In genomic region chr18:44763327-44763726, GRCh38 we compare ENCODE assay signal across 27 cellular contexts.
"Had no signal": no experiment of that assay in that cellular context is flagged by ENCODE, and none has a peak within 500 bp of the region (broad histone marks: within the 10 kb centered on the region; RNA-seq: fewer than 3 reads in every experiment).

No MANE protein-coding gene starts in this region.

- H3K9me3 Mint-ChIP-seq: immature natural killer cell had no signal

- H3K4me1 ChIP-seq: testis had no signal

- H3K36me3 ChIP-seq: esophagus squamous epithelium, lower lobe of right lung, neutrophil, pancreas, right lobe of liver, tibial artery had no signal

- H3K27me3 ChIP-seq: esophagus squamous epithelium, pancreas, right lobe of liver, testis, tibial artery had no signal

- H3K4me3 Mint-ChIP-seq: immature natural killer cell; natural killer cell treated with Interleukin-12 subunit alpha and Interleukin-12 subunit beta and Interleukin-15 and Interleukin-18, amount 100 ng/mL, for 72 hours; neural crest cell; type B pancreatic cell had no signal

- H3K27ac ChIP-seq: coronary artery, esophagus squamous epithelium, lower lobe of right lung, neutrophil, right lobe of liver, testis, tibial artery had no signal

- H3K9me3 ChIP-seq: esophagus squamous epithelium, lower lobe of right lung, neutrophil, pancreas, right lobe of liver, testis, tibial artery had no signal

- H3K27ac Mint-ChIP-seq: type B pancreatic cell had no signal

- H3K27me3 Mint-ChIP-seq: natural killer cell treated with Interleukin-12 subunit alpha and Interleukin-12 subunit beta and Interleukin-15 and Interleukin-18, amount 100 ng/mL, for 72 hours; type B pancreatic cell had no signal

- ATAC-seq: left colon; left ventricle myocardium superior; lower lobe of right lung; natural killer cell treated with Interleukin-12 subunit alpha and Interleukin-12 subunit beta and Interleukin-15 and Interleukin-18, amount 100 ng/mL, for 72 hours; pancreas; stimulated activated naive CD8-positive, alpha-beta T cell treated with anti-CD3 and anti-CD28 coated beads, Interleukin-15, Interleukin-2, amounts not matched to agents 100 U/mL and 50 U/mL, for 24 hours had no signal

- H3K4me3 ChIP-seq: coronary artery, esophagus squamous epithelium, lower lobe of right lung, pancreas, right lobe of liver, smooth muscle cell, testis, tibial artery had no signal

- DNase-seq: dermis blood vessel endothelial cell; effector memory CD4-positive, alpha-beta T cell; esophagus squamous epithelium; foreskin melanocyte; hypothalamus; immature natural killer cell; islet precursor cell; kidney glomerular epithelial cell; left colon; left ventricle myocardium superior; lower lobe of right lung; pancreas; right lobe of liver; stimulated activated CD4-positive, alpha-beta T cell treated with anti-CD3 and anti-CD28 coated beads, Interleukin-12 subunit alpha, Interleukin-12 subunit beta, amount 100 ng/mL, for 4 hours; stimulated activated CD4-positive, alpha-beta T cell treated with anti-CD3 and anti-CD28 coated beads, Interleukin-1b, Interleukin-23, amount 100 ng/mL, for 48 hours; stimulated activated CD4-positive, alpha-beta T cell treated with anti-CD3 and anti-CD28 coated beads, Interleukin-4, amount 100 ng/mL, for 1 hour; stimulated activated CD8-positive, alpha-beta memory T cell treated with anti-CD3 and anti-CD28 coated beads, Interleukin-4, amount 100 ng/mL, for 48 hours; stimulated activated naive CD8-positive, alpha-beta T cell treated with anti-CD3 and anti-CD28 coated beads, Interleukin-15, Interleukin-2, amounts not matched to agents 100 U/mL and 50 U/mL, for 24 hours; substantia nigra; testis; tibial artery had no signal
